In the genomic region with DNA sequence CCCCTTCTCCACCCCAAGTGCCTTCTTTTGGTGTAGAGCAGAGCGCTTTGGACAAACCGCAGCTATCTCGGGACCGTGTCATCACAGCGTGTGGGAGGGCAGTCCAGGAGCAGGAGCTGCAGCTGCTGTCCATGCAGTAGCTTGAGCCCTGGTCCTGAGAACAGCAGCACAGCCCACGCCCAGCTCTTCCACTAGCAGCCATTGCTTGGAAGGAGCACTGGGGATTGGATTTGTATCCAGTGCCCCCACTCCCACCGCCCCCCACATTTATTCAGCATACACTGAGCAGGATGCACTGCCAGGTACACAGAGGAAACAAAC, we compare ENCODE assay signal across 15 cellular contexts.
DNase-seq lines count a peak whose midpoint lies in the region; ATAC-seq, FAIRE-seq and TF ChIP-seq lines count a peak whose summit lies in the region.
"Had no signal": no experiment of that assay in that cellular context is flagged by ENCODE, and none has a peak within 500 bp of the region (broad histone marks: within the 10 kb centered on the region; RNA-seq: fewer than 3 reads in every experiment).

No MANE protein-coding gene starts in this region.

- H3K27ac ChIP-seq in PC-9 (peak overlapping the region; percentile 78), pancreas (peak overlapping the region; percentile 35 to 81 (median 63))

- no peaks in the 10 kb centered on the region for H3K27me3 ChIP-seq in PC-9 (ENCODE audit: insufficient read depth, low read depth)
- H3K27me3 ChIP-seq in pancreas, result no peaks in the 10 kb centered on the region

- peak overlapping the region; percentile 43; the same call in 1 of the 2 replicates for H3K4me2 ChIP-seq in PC-9

- H3K36me3 ChIP-seq in PC-9 (ENCODE audit: low read depth), result no peaks in the 10 kb centered on the region
- H3K36me3 ChIP-seq in pancreas, result no peaks in the 10 kb centered on the region

- no peak for ATAC-seq in pancreas
- no peak for ATAC-seq in HG02759 (IDR thresholded peaks at IDR 0.05; ENCODE audit: unreplicated experiment)
- ATAC-seq in GM21390 (IDR thresholded peaks at IDR 0.05; ENCODE audit: unreplicated experiment), result no peak
- no peak for ATAC-seq in GM18867 (IDR thresholded peaks at IDR 0.05; ENCODE audit: unreplicated experiment)
- ATAC-seq: naive thymus-derived CD8-positive, alpha-beta T cell had no signal

- POLR2A ChIA-PET in PC-9 (lab: Charles Lee; ENCODE audit: unreplicated experiment), result no interaction called here

- no peak for DNase-seq in Calu3
- DNase-seq in PC-9, result no peak
- peak; percentile 57 for DNase-seq in fibroblast of mammary gland (ENCODE audit: low read depth)
- no peak for DNase-seq in pancreas
- DNase-seq in immature natural killer cell, result no peak
- DNase-seq: activated naive CD4-positive, alpha-beta T cell treated with anti-CD3 and anti-CD28 coated beads, Interleukin-2, amount 10 ng/mL, durations not matched to agents 7 days and 5 days; naive thymus-derived CD8-positive, alpha-beta T cell; stimulated activated CD4-positive, alpha-beta T cell treated with anti-CD3 and anti-CD28 coated beads, Interleukin-12 subunit alpha, Interleukin-12 subunit beta, amount 100 ng/mL, for 4 hours; stimulated activated CD8-positive, alpha-beta memory T cell treated with anti-CD3 and anti-CD28 coated beads, Interleukin-4, amount 100 ng/mL, for 48 hours; T-helper 9 cell had no signal

- peaks cover 31% of the 10 kb centered on the region for H3F3A ChIP-seq in PC-9 (ENCODE audit: insufficient read depth, low read depth)

- H3K4me3 Mint-ChIP-seq in Calu3 (ENCODE audit: low read depth, unreplicated experiment) (peak overlapping the region; percentile 52), immature natural killer cell (no peak overlapping the region)
- H3K4me3 Mint-ChIP-seq: activated naive CD4-positive, alpha-beta T cell treated with anti-CD3 and anti-CD28 coated beads, Interleukin-2, amount 10 ng/mL, durations not matched to agents 7 days and 5 days; IgD-negative memory B cell; naive thymus-derived CD8-positive, alpha-beta T cell had no signal

- H4K20me1 ChIP-seq in PC-9 (ENCODE audit: insufficient read depth), result no peaks in the 10 kb centered on the region

- H3K27me3 Mint-ChIP-seq in Calu3 (ENCODE audit: unreplicated experiment), result no peaks in the 10 kb centered on the region
- H3K27me3 Mint-ChIP-seq in immature natural killer cell (ENCODE audit: low read depth in 3 of 3), result peaks cover 0 to 7% (median 2%) of the 10 kb centered on the region in 3 donors
- H3K27me3 Mint-ChIP-seq: activated naive CD4-positive, alpha-beta T cell treated with anti-CD3 and anti-CD28 coated beads, Interleukin-2, amount 10 ng/mL, durations not matched to agents 7 days and 5 days; IgD-negative memory B cell; naive thymus-derived CD8-positive, alpha-beta T cell had no signal

- H3K4me1 Mint-ChIP-seq in Calu3 (ENCODE audit: low read depth, unreplicated experiment) (peaks cover 93% of the 10 kb centered on the region), immature natural killer cell (peaks cover 65 to 67% of the 10 kb centered on the region in 2 donors)

- H3K4me3 ChIP-seq in PC-9 (no peak overlapping the region), fibroblast of mammary gland (ENCODE audit: control insufficient read depth, low read depth, low read length) (no peak overlapping the region), pancreas (no peak overlapping the region)

- no peak for TF ChIP-seq CTCF in Calu3 (IDR thresholded peaks at IDR 0.05; ENCODE audit: unreplicated experiment)
- no peak for TF ChIP-seq CTCF in PC-9 (conservative IDR thresholded peaks at IDR 0.05)
- no peak for TF ChIP-seq CTCF in fibroblast of mammary gland (conservative IDR thresholded peaks at IDR 0.05; ENCODE audit: control insufficient read depth, insufficient read depth, low read depth, low read length)
- TF ChIP-seq CTCF in pancreas (IDR thresholded peaks at IDR 0.05), result no peak

- CTCF ChIA-PET in Calu3 (lab: Charles Lee) (interaction anchor here (0.7 to 3.8 kb wide), 5 partner anchors 11 to 829 kb away, joined by 3 to 42 read pairs (median 10); a partner anchor contains a TSS), PC-9 (lab: Charles Lee) (interaction anchor here (0.7 kb wide), 1 partner anchor 45 kb away, joined by 3 read pairs; no protein-coding TSS in a partner anchor)

- 85 to 91% methylated on average over 7 of the region's 7 CpGs for WGBS in pancreas, 2 donors

- BruUV-seq in Calu3 (replicated peaks; lab: Mats Ljungman, UMichigan) (no TSS peak), PC-9 (replicated peaks; lab: Mats Ljungman, UMichigan) (no TSS peak)

- H3K36me3 Mint-ChIP-seq in Calu3 (ENCODE audit: insufficient read depth, unreplicated experiment), result peaks cover 44% of the 10 kb centered on the region
- H3K36me3 Mint-ChIP-seq in immature natural killer cell, result peaks cover 0 to 5% (median 3%) of the 10 kb centered on the region in 3 donors
- H3K36me3 Mint-ChIP-seq: activated naive CD4-positive, alpha-beta T cell treated with anti-CD3 and anti-CD28 coated beads, Interleukin-2, amount 10 ng/mL, durations not matched to agents 7 days and 5 days had no signal

- no peaks in the 10 kb centered on the region for H3K9me3 ChIP-seq in PC-9 (ENCODE audit: insufficient read depth, low read depth)
- no peaks in the 10 kb centered on the region for H3K9me3 ChIP-seq in pancreas

- peaks cover 54% of the 10 kb centered on the region for H3K4me1 ChIP-seq in PC-9 (replicated peaks; ENCODE audit: insufficient read depth)
- H3K4me1 ChIP-seq in pancreas, result peaks cover 32 to 73% (median 71%) of the 10 kb centered on the region in 3 donors

- no peaks in the 10 kb centered on the region for H3K9me2 ChIP-seq in PC-9 (ENCODE audit: insufficient read depth)

- intact Hi-C loops in Calu3 (cut with micrococcal nuclease; ENCODE audit: unreplicated experiment), result loop anchor here (2.0 kb wide), 1 partner anchor 45 kb away; no protein-coding TSS in a partner anchor
- intact Hi-C loops in PC-9 (cut with micrococcal nuclease; ENCODE audit: unreplicated experiment), result loop anchor here (10.0 kb wide), 1 partner anchor 127 kb away; no protein-coding TSS in a partner anchor
- intact Hi-C loops in pancreas (cut with DNase I), result loop anchor here in 1 of 3 donors (10.0 kb wide), 1 partner anchor 117 kb away; no protein-coding TSS in a partner anchor

- no peak for FAIRE-seq in pancreas (lab: Jason Lieb, UNC)
- FAIRE-seq: G401.6 had no signal

- no peaks in the 10 kb centered on the region for H3K9me3 Mint-ChIP-seq in Calu3 (ENCODE audit: low read depth, unreplicated experiment)
- H3K9me3 Mint-ChIP-seq in immature natural killer cell, result no peaks in the 10 kb centered on the region
- H3K9me3 Mint-ChIP-seq: activated naive CD4-positive, alpha-beta T cell treated with anti-CD3 and anti-CD28 coated beads, Interleukin-2, amount 10 ng/mL, durations not matched to agents 7 days and 5 days; IgD-negative memory B cell; naive thymus-derived CD8-positive, alpha-beta T cell had no signal

- peak overlapping the region; percentile 98 for H3K27ac Mint-ChIP-seq in Calu3 (ENCODE audit: unreplicated experiment)
- H3K27ac Mint-ChIP-seq in immature natural killer cell, result no peak overlapping the region
- H3K27ac Mint-ChIP-seq: activated naive CD4-positive, alpha-beta T cell treated with anti-CD3 and anti-CD28 coated beads, Interleukin-2, amount 10 ng/mL, durations not matched to agents 7 days and 5 days; IgD-negative memory B cell had no signal

- no peak overlapping the region for H2AFZ ChIP-seq in PC-9

- H3K79me2 ChIP-seq in PC-9 (ENCODE audit: low read depth), result peaks cover 19% of the 10 kb centered on the region
